ENCODE assay signal across 1 cellular context in the genomic region with DNA sequence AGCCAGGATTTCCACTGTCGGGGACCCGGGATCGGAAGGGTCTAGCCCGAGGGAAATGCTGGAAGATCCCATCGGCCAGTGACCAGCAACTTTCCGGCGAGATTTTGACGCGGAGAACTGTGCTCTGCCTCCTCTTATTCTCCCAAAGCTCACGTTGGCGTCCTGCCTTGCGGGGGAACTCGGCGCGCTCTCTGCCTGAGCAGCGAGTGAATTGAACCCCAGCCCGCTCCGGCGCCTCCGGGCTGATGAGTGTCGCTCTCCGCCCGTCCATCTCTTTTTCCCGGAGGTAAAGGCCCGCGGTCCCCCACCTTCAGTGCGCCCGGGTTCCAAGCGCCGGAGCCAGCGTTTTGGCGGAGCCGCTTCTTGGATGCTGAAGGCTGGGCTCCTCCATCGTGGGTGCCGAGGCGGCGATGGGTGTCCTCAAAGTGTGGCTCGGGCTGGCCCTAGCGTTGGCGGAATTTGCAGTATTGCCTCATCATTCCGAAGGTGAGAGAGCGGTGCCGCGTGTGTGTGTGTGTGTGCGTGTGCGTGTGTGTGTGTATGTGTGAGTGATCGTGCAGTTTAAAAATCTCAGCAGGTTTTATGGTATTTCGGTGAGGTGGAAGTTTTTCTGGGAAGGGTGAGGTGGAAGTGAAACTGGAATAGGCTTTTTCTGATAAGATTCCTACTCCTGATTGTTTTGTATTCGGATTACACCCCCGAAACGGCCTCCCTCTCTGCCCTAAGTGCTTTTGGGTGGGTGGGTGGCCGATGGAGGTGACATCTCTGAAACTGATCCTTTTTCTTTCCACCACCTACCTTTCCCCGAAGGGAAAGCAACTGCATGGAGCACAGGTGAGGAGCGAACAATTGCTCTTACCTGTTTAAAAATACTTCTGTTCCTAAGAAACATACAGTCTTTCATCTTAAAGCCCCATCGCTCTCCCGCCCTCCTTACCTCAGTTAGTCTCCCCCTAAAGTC.
TF ChIP-seq lines count a peak whose summit lies in the region.

No MANE protein-coding gene starts in this region.

TF ChIP-seq in H1, 55 proteins besides CTCF, POLR2A, EP300 and RAD21 (continued from another document):
- TF ChIP-seq CEBPB (IDR thresholded peaks at IDR 0.05; ENCODE audit: low read depth, low read length), result peak; percentile 81
- peak; percentile 2; the same call in 1 of the 2 replicates for TF ChIP-seq RBBP5 (IDR thresholded peaks at IDR 0.05; ENCODE audit: borderline replicate concordance, low read depth, low read length)
- TF ChIP-seq, protein P1, sequence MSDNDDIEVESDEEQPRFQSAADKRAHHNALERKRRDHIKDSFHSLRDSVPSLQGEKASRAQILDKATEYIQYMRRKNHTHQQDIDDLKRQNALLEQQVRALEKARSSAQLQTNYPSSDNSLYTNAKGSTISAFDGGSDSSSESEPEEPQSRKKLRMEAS (IDR thresholded peaks at IDR 0.05), result peak; percentile 36; the same call in 1 of the 2 replicates
- TF ChIP-seq SIX5 (IDR thresholded peaks at IDR 0.05; ENCODE audit: low read depth, low read length), result no peak
- no peak for TF ChIP-seq BCL11A (IDR thresholded peaks at IDR 0.05; ENCODE audit: low read depth in 2 of 2, low read length in 2 of 2)
- peak; percentile 34 for TF ChIP-seq KDM4A (IDR thresholded peaks at IDR 0.05; ENCODE audit: low read depth, low read length, severe bottlenecking)
- TF ChIP-seq CBX8 (IDR thresholded peaks at IDR 0.05; ENCODE audit: borderline replicate concordance, low read depth, low read length), result no peak
- no peak for TF ChIP-seq HDAC6 (IDR thresholded peaks at IDR 0.05; ENCODE audit: low read depth, low read length)
- TF ChIP-seq BACH1 (IDR thresholded peaks at IDR 0.05; ENCODE audit: low read length), result no peak
- TF ChIP-seq TEAD4 (IDR thresholded peaks at IDR 0.05; ENCODE audit: low read depth, low read length), result no peak
- peak; percentile 76 for TF ChIP-seq SAP30 (IDR thresholded peaks at IDR 0.05; ENCODE audit: insufficient read depth, insufficient replicate concordance, low read length)
- peak; percentile 37 for TF ChIP-seq EZH2 (IDR thresholded peaks at IDR 0.05; ENCODE audit: low read depth, low read length, severe bottlenecking)
- TF ChIP-seq MAFK (IDR thresholded peaks at IDR 0.05; ENCODE audit: low read depth, low read length), result no peak
